In the genomic region with DNA sequence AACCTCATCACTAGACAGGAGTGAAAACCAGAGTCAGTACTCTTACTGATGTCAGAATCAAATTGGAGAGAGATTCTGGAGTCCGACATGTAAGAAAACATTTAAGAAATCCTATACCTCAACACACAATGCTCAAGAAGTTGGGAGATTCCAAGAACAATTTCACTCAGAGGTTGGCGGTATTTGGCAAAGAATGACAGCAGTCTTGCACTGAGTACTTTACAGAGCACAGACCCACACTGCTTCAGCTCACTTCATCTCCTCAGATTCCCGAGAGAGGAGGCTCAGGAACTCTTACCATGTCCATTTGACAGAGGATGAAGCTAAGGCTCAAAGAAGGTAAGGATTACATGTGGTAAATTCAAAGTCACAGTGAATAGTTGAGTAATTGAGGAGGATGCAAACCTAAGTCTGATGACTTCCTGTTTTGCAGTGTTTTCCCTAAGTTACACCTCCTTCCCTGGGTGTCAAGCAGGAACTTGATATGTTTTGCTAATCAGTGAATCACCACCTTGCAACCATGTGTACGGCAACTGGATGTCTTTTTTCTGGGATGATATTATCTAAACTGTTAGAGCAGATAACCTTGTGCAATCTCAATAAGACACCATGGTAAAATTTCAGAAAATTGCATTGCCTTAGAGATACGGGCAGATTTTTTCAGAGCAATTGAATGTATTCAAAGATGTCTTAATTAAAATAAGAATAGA, we compare ENCODE assay signal across 1 cellular context.
TF ChIP-seq lines count a peak whose summit lies in the region.

No MANE protein-coding gene starts in this region.

TF ChIP-seq in endothelial cell of umbilical vein, 7 proteins besides CTCF, POLR2A, EP300 and RAD21 (continued from another document):
- TF ChIP-seq POLR2AphosphoS5 (IDR thresholded peaks at IDR 0.05; ENCODE audit: insufficient read depth, low read depth, low read length) (peak; percentile 15), FOS (IDR thresholded peaks at IDR 0.05; ENCODE audit: borderline replicate concordance, insufficient read depth, low read length) (peak; percentile 83), EZH2 (IDR thresholded peaks at IDR 0.05; ENCODE audit: borderline replicate concordance, low read depth, low read length, severe bottlenecking) (no peak), GATA2 (IDR thresholded peaks at IDR 0.05; ENCODE audit: insufficient read depth, insufficient read length, low read depth, low read length) (peak; percentile 92)
